ENCODE assay signal across 8 cellular contexts in the genomic region with DNA sequence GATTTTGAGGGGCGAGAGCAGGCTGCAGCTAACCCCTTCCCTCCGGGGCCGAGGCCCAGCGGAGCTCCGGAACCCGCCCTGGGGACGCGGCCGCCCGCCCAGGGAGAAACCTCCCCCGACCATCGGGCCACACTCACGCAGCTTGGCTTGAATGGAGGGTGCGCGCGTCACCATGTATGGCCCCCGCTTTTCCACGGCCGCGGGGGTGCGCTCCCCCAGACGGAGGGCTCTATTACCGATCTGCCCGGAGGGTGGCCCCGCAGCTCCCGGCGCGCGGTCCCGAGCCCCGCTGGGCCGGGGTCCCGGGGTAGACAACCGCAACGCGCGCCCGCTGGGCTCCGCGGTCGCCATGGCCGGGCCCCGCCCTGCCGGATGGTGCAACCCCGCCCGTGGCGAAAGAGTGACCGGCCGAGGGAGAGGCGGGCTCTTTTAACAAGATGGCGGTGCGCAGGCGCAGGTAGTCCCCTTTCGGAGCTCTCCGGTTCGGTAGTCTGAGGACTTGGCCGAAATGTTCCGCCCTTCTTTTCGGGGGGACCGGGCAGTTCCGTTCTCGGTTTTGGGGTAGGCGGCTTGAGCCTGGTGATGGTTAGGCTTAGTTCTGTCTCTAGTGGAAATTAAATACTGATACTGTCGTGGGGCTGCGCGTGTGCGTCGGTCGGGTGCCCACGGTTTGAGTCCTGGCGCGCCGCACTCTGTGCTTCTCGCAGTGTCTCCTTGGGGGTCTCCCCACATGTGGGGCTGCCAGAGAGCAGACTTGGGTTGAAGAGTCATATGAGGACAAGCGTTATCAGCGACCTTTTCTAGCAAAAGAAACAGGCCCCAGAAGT. TPM values are rescaled to one million over a fixed set of nuclear protein-coding genes. Genes with fewer than 3 reads are reported as not detected.
DNase-seq lines count a peak whose midpoint lies in the region; ATAC-seq and TF ChIP-seq lines count a peak whose summit lies in the region.

Gene FAM219B (minus strand): TSS at position 402 of the 827 bp plus-strand sequence. CDS start 51 bp downstream, at position 351.

- H3K4me1 Mint-ChIP-seq in activated CD4-positive, alpha-beta T cell treated with anti-CD3 and anti-CD28 coated beads, Interleukin-2, amount 10 ng/mL, durations not matched to agents 24 days and 14 days: peaks cover 35% of the 10 kb centered on the region

- peak; percentile 85 for ATAC-seq in GM19023 (IDR thresholded peaks at IDR 0.05; ENCODE audit: unreplicated experiment)
- peak; percentile 90 for ATAC-seq in HG03280 (IDR thresholded peaks at IDR 0.05; ENCODE audit: unreplicated experiment)
- ATAC-seq in left colon: peak; percentile 89

- peak within 1 kb of the TSS; percentile 97 for H3K4me3 Mint-ChIP-seq in activated CD4-positive, alpha-beta T cell treated with anti-CD3 and anti-CD28 coated beads, Interleukin-2, amount 10 ng/mL, durations not matched to agents 24 days and 14 days

- peak within 1 kb of the TSS; percentile 93 for H3K27ac Mint-ChIP-seq in activated CD4-positive, alpha-beta T cell treated with anti-CD3 and anti-CD28 coated beads, Interleukin-2, amount 10 ng/mL, durations not matched to agents 24 days and 14 days

- H3K27ac ChIP-seq in coronary artery: peak within 1 kb of the TSS; percentile 88 to 96

- DNase-seq in AG09309 (ENCODE audit: low read depth) (peak; percentile 42), NCI-H510A treated with DMSO at 0.1 percent for 48 hours (lab: John Stamatoyannopoulos, UW) (peak; percentile 81), coronary artery (ENCODE audit: low spot score) (peak; percentile 94), left colon (peak; percentile 93 to 96)
- DNase-seq in activated CD4-positive, alpha-beta T cell treated with anti-CD3 and anti-CD28 coated beads, Interleukin-2, amount 10 ng/mL, durations not matched to agents 24 days and 14 days: peak; percentile 95
- DNase-seq in stimulated activated CD4-positive, alpha-beta T cell treated with anti-CD3 and anti-CD28 coated beads, Interleukin-1b, Interleukin-23, amount 100 ng/mL, for 48 hours: peak; percentile 72

- intact Hi-C loops in activated CD4-positive, alpha-beta T cell treated with anti-CD3 and anti-CD28 coated beads, Interleukin-2, amount 10 ng/mL, durations not matched to agents 24 days and 14 days (cut with micrococcal nuclease): loop anchor here (1.0 to 5.0 kb wide), 5 partner anchors 16 to 61 kb away; partner anchors contain the start of genes COX5A, MPI, RPP25 and SCAMP2
- intact Hi-C loops in left colon (cut with DNase I, micrococcal nuclease): no loop called here

- TF ChIP-seq CTCF in AG09309 (IDR thresholded peaks at IDR 0.05; ENCODE audit: control insufficient read depth, insufficient read depth, low read depth, low read length, missing control alignments) (no peak), coronary artery (IDR thresholded peaks at IDR 0.05) (no peak)

- H3K9me3 Mint-ChIP-seq in activated CD4-positive, alpha-beta T cell treated with anti-CD3 and anti-CD28 coated beads, Interleukin-2, amount 10 ng/mL, durations not matched to agents 24 days and 14 days: no peaks in the 10 kb centered on the region

- H3K4me3 ChIP-seq in AG09309 (ENCODE audit: control insufficient read depth, low read depth, low read length) (peak within 1 kb of the TSS; percentile 96), coronary artery (peak within 1 kb of the TSS; percentile 97)

- H3K27me3 Mint-ChIP-seq in activated CD4-positive, alpha-beta T cell treated with anti-CD3 and anti-CD28 coated beads, Interleukin-2, amount 10 ng/mL, durations not matched to agents 24 days and 14 days: no peaks in the 10 kb centered on the region

- H3K36me3 Mint-ChIP-seq in activated CD4-positive, alpha-beta T cell treated with anti-CD3 and anti-CD28 coated beads, Interleukin-2, amount 10 ng/mL, durations not matched to agents 24 days and 14 days (ENCODE audit: low read depth): peaks cover 35% of the 10 kb centered on the region

RNA-seq across cellular contexts. Expression of gene FAM219B, which starts in this region (rescaled TPM):
- 68.0 and 82.0 TPM in 2 replicates for total RNA-seq in activated CD4-positive, alpha-beta T cell treated with anti-CD3 and anti-CD28 coated beads, Interleukin-2, amount 10 ng/mL, durations not matched to agents 24 days and 14 days
- total RNA-seq in left colon: 10 to 100 TPM; 53.5 to 64.9 TPM

Comparison
In these comparisons a context has a peak if more than half of its experiments do, and no peak if none do; other contexts are left out.
1. Peak in every context shown above with its lines: DNase-seq, ATAC-seq, H3K4me3 ChIP-seq and H3K27ac ChIP-seq.
2. DNase-seq: peak in every context shown above with its lines; median percentile 95 in activated CD4-positive, alpha-beta T cell treated with anti-CD3 and anti-CD28 coated beads, Interleukin-2, amount 10 ng/mL, durations not matched to agents 24 days and 14 days; 94 in left colon; 94 in coronary artery; 81 in NCI-H510A treated with DMSO at 0.1 percent for 48 hours; 72 in stimulated activated CD4-positive, alpha-beta T cell treated with anti-CD3 and anti-CD28 coated beads, Interleukin-1b, Interleukin-23, amount 100 ng/mL, for 48 hours; 42 in AG09309.